1 cellular context compared by ENCODE assay signal in the genomic region with DNA sequence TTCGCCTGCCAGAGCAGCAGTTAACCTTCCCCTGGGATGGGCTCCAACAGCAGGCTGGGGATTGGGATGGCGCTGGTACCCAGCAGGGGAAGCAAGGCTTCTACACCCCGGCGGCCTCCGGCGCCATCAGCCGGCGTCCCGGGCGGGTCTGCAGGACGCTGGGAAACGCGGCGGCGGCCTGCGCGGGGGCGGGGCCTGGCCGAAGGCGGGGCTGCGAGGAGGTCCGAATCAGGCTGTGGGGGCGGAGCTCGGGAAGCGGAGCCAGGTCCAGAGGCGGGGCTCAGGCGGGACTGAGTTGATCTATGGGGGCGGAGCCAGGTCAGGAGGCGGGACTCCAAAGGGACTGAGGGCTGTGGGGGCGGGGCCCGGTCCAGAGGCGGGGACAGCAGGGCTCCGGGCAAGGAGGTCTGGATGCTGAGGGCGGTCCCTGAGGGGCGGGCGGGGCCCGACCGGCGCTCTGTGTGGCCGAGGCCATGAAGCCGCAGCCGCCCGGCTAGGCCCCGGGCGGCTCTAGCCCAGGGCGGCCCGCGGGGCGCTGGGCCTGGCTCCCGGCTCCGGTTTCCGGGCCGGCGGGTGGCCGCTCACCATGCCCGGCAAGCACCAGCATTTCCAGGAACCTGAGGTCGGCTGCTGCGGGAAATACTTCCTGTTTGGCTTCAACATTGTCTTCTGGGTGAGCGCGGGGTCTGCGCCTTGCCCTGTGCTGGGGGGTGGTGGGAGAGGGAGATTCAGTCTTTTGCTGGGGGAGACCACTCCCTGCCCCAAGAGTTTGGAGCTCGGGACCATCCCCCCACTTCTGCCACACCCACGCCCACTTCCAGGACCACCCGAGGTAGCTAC.
TF ChIP-seq lines count a peak whose summit lies in the region.

Gene TSPAN17 (plus strand): TSS at position 455 of the 840 bp plus-strand sequence. CDS start 132 bp downstream, at position 587.

TF ChIP-seq in HepG2, 621 proteins besides CTCF, POLR2A, EP300 and RAD21 (continued from another document and continues in another):
- TF ChIP-seq, protein P1, sequence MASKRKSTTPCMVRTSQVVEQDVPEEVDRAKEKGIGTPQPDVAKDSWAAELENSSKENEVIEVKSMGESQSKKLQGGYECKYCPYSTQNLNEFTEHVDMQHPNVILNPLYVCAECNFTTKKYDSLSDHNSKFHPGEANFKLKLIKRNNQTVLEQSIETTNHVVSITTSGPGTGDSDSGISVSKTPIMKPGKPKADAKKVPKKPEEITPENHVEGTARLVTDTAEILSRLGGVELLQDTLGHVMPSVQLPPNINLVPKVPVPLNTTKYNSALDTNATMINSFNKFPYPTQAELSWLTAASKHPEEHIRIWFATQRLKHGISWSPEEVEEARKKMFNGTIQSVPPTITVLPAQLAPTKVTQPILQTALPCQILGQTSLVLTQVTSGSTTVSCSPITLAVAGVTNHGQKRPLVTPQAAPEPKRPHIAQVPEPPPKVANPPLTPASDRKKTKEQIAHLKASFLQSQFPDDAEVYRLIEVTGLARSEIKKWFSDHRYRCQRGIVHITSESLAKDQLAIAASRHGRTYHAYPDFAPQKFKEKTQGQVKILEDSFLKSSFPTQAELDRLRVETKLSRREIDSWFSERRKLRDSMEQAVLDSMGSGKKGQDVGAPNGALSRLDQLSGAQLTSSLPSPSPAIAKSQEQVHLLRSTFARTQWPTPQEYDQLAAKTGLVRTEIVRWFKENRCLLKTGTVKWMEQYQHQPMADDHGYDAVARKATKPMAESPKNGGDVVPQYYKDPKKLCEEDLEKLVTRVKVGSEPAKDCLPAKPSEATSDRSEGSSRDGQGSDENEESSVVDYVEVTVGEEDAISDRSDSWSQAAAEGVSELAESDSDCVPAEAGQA (IDR thresholded peaks at IDR 0.05; ENCODE audit: low read depth) = no peak
- TF ChIP-seq, protein P1 (CRISPR knock-in tag; IDR thresholded peaks at IDR 0.05; ENCODE audit: borderline replicate concordance) = no peak
- TF ChIP-seq ZNF251 (CRISPR knock-in tag; IDR thresholded peaks at IDR 0.05) (no peak), FOXO1 (CRISPR knock-in tag; IDR thresholded peaks at IDR 0.05) (no peak), DNMT3B (CRISPR knock-in tag; conservative IDR thresholded peaks at IDR 0.05) (no peak), NFE2L1 (CRISPR knock-in tag; IDR thresholded peaks at IDR 0.05; ENCODE audit: borderline replicate concordance) (no peak), ZNF354B (CRISPR knock-in tag; IDR thresholded peaks at IDR 0.05) (no peak), ZKSCAN1 (IDR thresholded peaks at IDR 0.05; ENCODE audit: low read length) (no peak), RFXAP (CRISPR knock-in tag; IDR thresholded peaks at IDR 0.05; ENCODE audit: borderline replicate concordance) (no peak), HNF4G (IDR thresholded peaks at IDR 0.05; ENCODE audit: borderline replicate concordance, low read depth, low read length) (no peak), HNF4G (CRISPR knock-in tag; IDR thresholded peaks at IDR 0.05; ENCODE audit: borderline replicate concordance, low read depth) (no peak), ZNF501 (CRISPR knock-in tag; IDR thresholded peaks at IDR 0.05) (no peak), ZSCAN9 (CRISPR knock-in tag; IDR thresholded peaks at IDR 0.05; ENCODE audit: borderline replicate concordance) (no peak), ZNF101 (CRISPR knock-in tag; IDR thresholded peaks at IDR 0.05; ENCODE audit: borderline replicate concordance, low read depth) (no peak), KDM3A (CRISPR knock-in tag; IDR thresholded peaks at IDR 0.05; ENCODE audit: low read depth) (no peak), BHLHE40 (IDR thresholded peaks at IDR 0.05; ENCODE audit: low read length) (no peak), ELF3 (CRISPR knock-in tag; IDR thresholded peaks at IDR 0.05) (no peak; the same call in 1 of the 2 replicates), MYNN (CRISPR knock-in tag; IDR thresholded peaks at IDR 0.05; ENCODE audit: low read depth) (no peak), SMARCE1 (IDR thresholded peaks at IDR 0.05; ENCODE audit: borderline replicate concordance) (no peak), CCDC6 (CRISPR knock-in tag; IDR thresholded peaks at IDR 0.05) (no peak), ZNF790 (CRISPR knock-in tag; IDR thresholded peaks at IDR 0.05; ENCODE audit: borderline replicate concordance) (no peak), ZNF580 (CRISPR knock-in tag; IDR thresholded peaks at IDR 0.05; ENCODE audit: borderline replicate concordance, low read depth) (peak; percentile 43; the same call in 1 of the 2 replicates), ZBTB10 (CRISPR knock-in tag; IDR thresholded peaks at IDR 0.05; ENCODE audit: borderline replicate concordance) (no peak), NR0B2 (CRISPR knock-in tag; IDR thresholded peaks at IDR 0.05) (no peak), BRD4 (CRISPR knock-in tag; IDR thresholded peaks at IDR 0.05) (no peak), ZNF589 (CRISPR knock-in tag; conservative IDR thresholded peaks at IDR 0.05) (no peak), ZFP36L1 (CRISPR knock-in tag; IDR thresholded peaks at IDR 0.05) (no peak)
- TF ChIP-seq, protein P2, sequence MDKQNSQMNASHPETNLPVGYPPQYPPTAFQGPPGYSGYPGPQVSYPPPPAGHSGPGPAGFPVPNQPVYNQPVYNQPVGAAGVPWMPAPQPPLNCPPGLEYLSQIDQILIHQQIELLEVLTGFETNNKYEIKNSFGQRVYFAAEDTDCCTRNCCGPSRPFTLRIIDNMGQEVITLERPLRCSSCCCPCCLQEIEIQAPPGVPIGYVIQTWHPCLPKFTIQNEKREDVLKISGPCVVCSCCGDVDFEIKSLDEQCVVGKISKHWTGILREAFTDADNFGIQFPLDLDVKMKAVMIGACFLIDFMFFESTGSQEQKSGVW (CRISPR knock-in tag; IDR thresholded peaks at IDR 0.05; ENCODE audit: borderline replicate concordance) = no peak
- TF ChIP-seq, protein P3, sequence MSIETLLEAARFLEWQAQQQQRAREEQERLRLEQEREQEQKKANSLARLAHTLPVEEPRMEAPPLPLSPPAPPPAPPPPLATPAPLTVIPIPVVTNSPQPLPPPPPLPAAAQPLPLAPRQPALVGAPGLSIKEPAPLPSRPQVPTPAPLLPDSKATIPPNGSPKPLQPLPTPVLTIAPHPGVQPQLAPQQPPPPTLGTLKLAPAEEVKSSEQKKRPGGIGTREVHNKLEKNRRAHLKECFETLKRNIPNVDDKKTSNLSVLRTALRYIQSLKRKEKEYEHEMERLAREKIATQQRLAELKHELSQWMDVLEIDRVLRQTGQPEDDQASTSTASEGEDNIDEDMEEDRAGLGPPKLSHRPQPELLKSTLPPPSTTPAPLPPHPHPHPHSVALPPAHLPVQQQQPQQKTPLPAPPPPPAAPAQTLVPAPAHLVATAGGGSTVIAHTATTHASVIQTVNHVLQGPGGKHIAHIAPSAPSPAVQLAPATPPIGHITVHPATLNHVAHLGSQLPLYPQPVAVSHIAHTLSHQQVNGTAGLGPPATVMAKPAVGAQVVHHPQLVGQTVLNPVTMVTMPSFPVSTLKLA (IDR thresholded peaks at IDR 0.05) = no peak
- TF ChIP-seq, protein P4, sequence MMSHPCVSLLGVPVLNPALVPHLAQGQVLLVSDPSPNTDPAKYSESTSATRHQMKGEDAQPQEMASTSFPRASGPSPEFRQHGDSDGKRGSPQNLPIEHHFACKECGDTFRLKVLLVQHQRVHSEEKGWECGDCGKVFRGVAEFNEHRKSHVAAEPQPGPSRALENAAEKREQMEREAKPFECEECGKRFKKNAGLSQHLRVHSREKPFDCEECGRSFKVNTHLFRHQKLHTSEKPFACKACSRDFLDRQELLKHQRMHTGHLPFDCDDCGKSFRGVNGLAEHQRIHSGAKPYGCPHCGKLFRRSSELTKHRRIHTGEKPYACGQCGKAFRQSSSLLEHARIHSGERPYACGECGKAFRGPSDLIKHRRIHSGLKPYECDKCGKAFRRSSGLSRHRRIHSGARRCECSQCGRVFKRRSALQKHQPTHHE (CRISPR knock-in tag; IDR thresholded peaks at IDR 0.05; ENCODE audit: borderline replicate concordance) = peak; percentile 26; the same call in 1 of the 2 replicates
- TF ChIP-seq, protein P5, sequence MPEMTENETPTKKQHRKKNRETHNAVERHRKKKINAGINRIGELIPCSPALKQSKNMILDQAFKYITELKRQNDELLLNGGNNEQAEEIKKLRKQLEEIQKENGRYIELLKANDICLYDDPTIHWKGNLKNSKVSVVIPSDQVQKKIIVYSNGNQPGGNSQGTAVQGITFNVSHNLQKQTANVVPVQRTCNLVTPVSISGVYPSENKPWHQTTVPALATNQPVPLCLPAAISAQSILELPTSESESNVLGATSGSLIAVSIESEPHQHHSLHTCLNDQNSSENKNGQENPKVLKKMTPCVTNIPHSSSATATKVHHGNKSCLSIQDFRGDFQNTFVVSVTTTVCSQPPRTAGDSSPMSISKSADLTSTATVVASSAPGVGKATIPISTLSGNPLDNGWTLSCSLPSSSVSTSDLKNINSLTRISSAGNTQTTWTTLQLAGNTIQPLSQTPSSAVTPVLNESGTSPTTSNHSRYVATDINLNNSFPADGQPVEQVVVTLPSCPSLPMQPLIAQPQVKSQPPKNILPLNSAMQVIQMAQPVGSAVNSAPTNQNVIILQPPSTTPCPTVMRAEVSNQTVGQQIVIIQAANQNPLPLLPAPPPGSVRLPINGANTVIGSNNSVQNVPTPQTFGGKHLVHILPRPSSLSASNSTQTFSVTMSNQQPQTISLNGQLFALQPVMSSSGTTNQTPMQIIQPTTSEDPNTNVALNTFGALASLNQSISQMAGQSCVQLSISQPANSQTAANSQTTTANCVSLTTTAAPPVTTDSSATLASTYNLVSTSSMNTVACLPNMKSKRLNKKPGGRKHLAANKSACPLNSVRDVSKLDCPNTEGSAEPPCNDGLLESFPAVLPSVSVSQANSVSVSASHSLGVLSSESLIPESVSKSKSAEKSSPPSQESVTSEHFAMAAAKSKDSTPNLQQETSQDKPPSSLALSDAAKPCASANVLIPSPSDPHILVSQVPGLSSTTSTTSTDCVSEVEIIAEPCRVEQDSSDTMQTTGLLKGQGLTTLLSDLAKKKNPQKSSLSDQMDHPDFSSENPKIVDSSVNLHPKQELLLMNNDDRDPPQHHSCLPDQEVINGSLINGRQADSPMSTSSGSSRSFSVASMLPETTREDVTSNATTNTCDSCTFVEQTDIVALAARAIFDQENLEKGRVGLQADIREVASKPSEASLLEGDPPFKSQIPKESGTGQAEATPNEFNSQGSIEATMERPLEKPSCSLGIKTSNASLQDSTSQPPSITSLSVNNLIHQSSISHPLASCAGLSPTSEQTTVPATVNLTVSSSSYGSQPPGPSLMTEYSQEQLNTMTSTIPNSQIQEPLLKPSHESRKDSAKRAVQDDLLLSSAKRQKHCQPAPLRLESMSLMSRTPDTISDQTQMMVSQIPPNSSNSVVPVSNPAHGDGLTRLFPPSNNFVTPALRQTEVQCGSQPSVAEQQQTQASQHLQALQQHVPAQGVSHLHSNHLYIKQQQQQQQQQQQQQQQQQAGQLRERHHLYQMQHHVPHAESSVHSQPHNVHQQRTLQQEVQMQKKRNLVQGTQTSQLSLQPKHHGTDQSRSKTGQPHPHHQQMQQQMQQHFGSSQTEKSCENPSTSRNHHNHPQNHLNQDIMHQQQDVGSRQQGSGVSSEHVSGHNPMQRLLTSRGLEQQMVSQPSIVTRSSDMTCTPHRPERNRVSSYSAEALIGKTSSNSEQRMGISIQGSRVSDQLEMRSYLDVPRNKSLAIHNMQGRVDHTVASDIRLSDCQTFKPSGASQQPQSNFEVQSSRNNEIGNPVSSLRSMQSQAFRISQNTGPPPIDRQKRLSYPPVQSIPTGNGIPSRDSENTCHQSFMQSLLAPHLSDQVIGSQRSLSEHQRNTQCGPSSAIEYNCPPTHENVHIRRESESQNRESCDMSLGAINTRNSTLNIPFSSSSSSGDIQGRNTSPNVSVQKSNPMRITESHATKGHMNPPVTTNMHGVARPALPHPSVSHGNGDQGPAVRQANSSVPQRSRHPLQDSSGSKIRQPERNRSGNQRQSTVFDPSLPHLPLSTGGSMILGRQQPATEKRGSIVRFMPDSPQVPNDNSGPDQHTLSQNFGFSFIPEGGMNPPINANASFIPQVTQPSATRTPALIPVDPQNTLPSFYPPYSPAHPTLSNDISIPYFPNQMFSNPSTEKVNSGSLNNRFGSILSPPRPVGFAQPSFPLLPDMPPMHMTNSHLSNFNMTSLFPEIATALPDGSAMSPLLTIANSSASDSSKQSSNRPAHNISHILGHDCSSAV (CRISPR knock-in tag; IDR thresholded peaks at IDR 0.05; ENCODE audit: borderline replicate concordance) = no peak
